In the genomic region with DNA sequence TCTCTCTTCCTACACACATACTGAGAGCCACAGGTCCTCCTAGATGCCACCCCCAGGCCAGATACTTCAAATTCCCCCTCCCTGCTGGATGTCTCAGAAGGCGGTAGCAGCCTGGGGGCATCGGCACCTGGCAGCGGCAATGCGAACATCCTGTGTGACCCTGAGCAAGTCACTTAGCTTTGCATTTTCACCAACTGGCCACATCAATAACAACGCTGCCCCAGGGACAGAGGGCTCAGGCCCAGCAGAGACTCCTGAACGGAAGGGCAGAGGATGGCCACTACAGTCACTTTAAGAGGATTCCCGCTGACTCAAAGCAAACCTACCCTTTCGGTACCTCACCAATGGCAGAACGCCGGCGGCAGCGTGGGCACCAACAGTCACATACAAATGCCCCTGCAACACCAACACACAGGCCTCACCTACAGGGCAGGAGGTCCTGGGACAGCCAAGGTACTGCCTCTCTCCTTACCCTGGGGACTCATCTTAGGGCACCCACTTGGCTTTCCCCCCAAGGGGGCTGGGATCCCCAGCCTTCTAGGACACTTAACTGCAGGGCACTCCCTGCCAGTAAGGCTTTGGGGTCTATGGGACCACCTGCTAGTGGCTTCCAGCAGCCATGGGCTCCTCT, we compare ENCODE assay signal across 10 cellular contexts. TPM values are rescaled to one million over a fixed set of nuclear protein-coding genes. Genes with fewer than 3 reads are reported as not detected.
DNase-seq lines count a peak whose midpoint lies in the region; ATAC-seq, FAIRE-seq and TF ChIP-seq lines count a peak whose summit lies in the region.
"Had no signal": no experiment of that assay in that cellular context is flagged by ENCODE, and none has a peak within 500 bp of the region (broad histone marks: within the 10 kb centered on the region; RNA-seq: fewer than 3 reads in every experiment).

No MANE protein-coding gene starts in this region.

- H3K9me3 Mint-ChIP-seq in H9 (no peaks in the 10 kb centered on the region; a peak in 2 of 5 replicates), activated B cell treated with CpG ODN at 0.5 μM for 24 hours (no peaks in the 10 kb centered on the region)

- H2BK20ac ChIP-seq in H9 (ENCODE audit: low read depth, low read length, poor library complexity, severe bottlenecking): no peak overlapping the region

- H2AFZ ChIP-seq in H9 (ENCODE audit: low read length) (no peak overlapping the region), keratinocyte (ENCODE audit: control insufficient read depth, low read length) (no peak overlapping the region)

- no peak overlapping the region for H3K14ac ChIP-seq in H9 (ENCODE audit: insufficient read depth, low read length)

- ATAC-seq in activated B cell treated with CpG ODN at 0.5 μM for 24 hours (ENCODE audit: low read depth) (no peak), HG02798 (IDR thresholded peaks at IDR 0.05; ENCODE audit: poor library complexity, unreplicated experiment) (no peak), HG03139 (IDR thresholded peaks at IDR 0.05; ENCODE audit: unreplicated experiment) (no peak)

- H3K36me3 Mint-ChIP-seq in H9 (ENCODE audit: insufficient read depth in 1 of 3, low read depth in 3 of 3): no peaks in the 10 kb centered on the region; a peak in 1 of 7 replicates
- H3K36me3 Mint-ChIP-seq in activated B cell treated with CpG ODN at 0.5 μM for 24 hours (ENCODE audit: low read depth): no peaks in the 10 kb centered on the region

- no peak overlapping the region for H3K18ac ChIP-seq in H9 (ENCODE audit: insufficient read length, low read depth, low read length)

- no peak overlapping the region for H3K27ac Mint-ChIP-seq in H9
- no peak overlapping the region for H3K27ac Mint-ChIP-seq in activated B cell treated with CpG ODN at 0.5 μM for 24 hours

- no CpG with 5 or more reads among the region's 12 CpGs for WGBS in H9 (ENCODE audit: extremely low coverage, insufficient read length, low lambda C conversion rate)

- no peaks in the 10 kb centered on the region for H3K4me1 ChIP-seq in H9 (ENCODE audit: insufficient read depth, low read length)
- H3K4me1 ChIP-seq in keratinocyte (ENCODE audit: control insufficient read depth, extremely low read depth, insufficient read depth, low read length): peaks cover 25% of the 10 kb centered on the region
- peaks cover 40 to 55% (median 53%) of the 10 kb centered on the region in 3 donors for H3K4me1 ChIP-seq in skeletal muscle tissue (ENCODE audit: control insufficient read depth in 3 of 3, insufficient read depth in 3 of 3, low read length in 3 of 3)

- no peak for TF ChIP-seq POLR2A in GM12892 (IDR thresholded peaks at IDR 0.05; ENCODE audit: low read depth, low read length)

- H3K9ac ChIP-seq in H9 (ENCODE audit: extremely low read depth, insufficient read length, low read length): no peak overlapping the region
- H3K9ac ChIP-seq in keratinocyte (ENCODE audit: control insufficient read depth, extremely low read depth, insufficient read depth, low read length): no peak overlapping the region
- H3K9ac ChIP-seq in skeletal muscle tissue (ENCODE audit: low read depth in 1 of 3, low read length in 3 of 3): peak overlapping the region; percentile 65 to 86 (median 74)

- H4K91ac ChIP-seq in H9 (ENCODE audit: insufficient read length, low read depth, low read length): no peak overlapping the region

- no peaks in the 10 kb centered on the region for H3K36me3 ChIP-seq in keratinocyte (ENCODE audit: control insufficient read depth in 2 of 2, extremely low read depth in 1 of 2, insufficient read depth in 2 of 2, low read length in 2 of 2)
- no peaks in the 10 kb centered on the region for H3K36me3 ChIP-seq in skeletal muscle tissue (ENCODE audit: control insufficient read depth in 3 of 3, insufficient read depth in 3 of 3, low read length in 3 of 3)

- intact Hi-C loops in activated B cell treated with CpG ODN at 0.5 μM for 24 hours (cut with micrococcal nuclease): loop anchor here (5.0 kb wide), 2 partner anchors 55 to 80 kb away; no protein-coding TSS in a partner anchor

- peak; percentile 51 for DNase-seq in H9
- no peak for DNase-seq in activated B cell treated with CpG ODN at 0.5 μM for 24 hours
- no peak for DNase-seq in keratinocyte (ENCODE audit: low read depth, low spot score)
- DNase-seq in GM12892 (ENCODE audit: insufficient read length): no peak
- DNase-seq: NCI-H1417 treated with DMSO at 0.1 percent for 48 hours had no signal

- H4K5ac ChIP-seq in H9 (ENCODE audit: insufficient read length, low read depth, low read length): no peak overlapping the region

- H3K9me3 ChIP-seq in H9 (ENCODE audit: control insufficient read depth, low read depth, low read length) (no peaks in the 10 kb centered on the region), keratinocyte (ENCODE audit: control insufficient read depth, low read depth, low read length) (no peaks in the 10 kb centered on the region), skeletal muscle tissue (ENCODE audit: control insufficient read depth in 3 of 3, low read length in 3 of 3) (no peaks in the 10 kb centered on the region)
- H3K9me3 ChIP-seq: mucosa of descending colon had no signal

- dilution Hi-C loops in keratinocyte (cut with MboI; ENCODE audit: extremely low pct_ligation_motif_present, low sequenced_read_pairs): no loop called here

- no peak overlapping the region for H2BK120ac ChIP-seq in H9 (ENCODE audit: low read depth, low read length, poor library complexity, severe bottlenecking)

- H3K23me2 ChIP-seq in H9 (ENCODE audit: insufficient read length, low read depth, low read length, poor library complexity, severe bottlenecking): peaks cover 12% of the 10 kb centered on the region

- H3K27me3 ChIP-seq in H9 (ENCODE audit: insufficient read depth, low read length): peaks cover 35% of the 10 kb centered on the region
- peaks cover 51% of the 10 kb centered on the region for H3K27me3 ChIP-seq in keratinocyte (ENCODE audit: control insufficient read depth, extremely low read depth, insufficient read depth, low read length)
- peaks cover 25 to 28% (median 28%) of the 10 kb centered on the region in 3 donors for H3K27me3 ChIP-seq in skeletal muscle tissue (ENCODE audit: control insufficient read depth in 3 of 3, insufficient read depth in 3 of 3, low read length in 3 of 3)

- H2BK5ac ChIP-seq in H9 (ENCODE audit: insufficient read length, low read length): no peak overlapping the region

- TF ChIP-seq CTCF in H9 (conservative IDR thresholded peaks at IDR 0.05): no peak
- no peak for TF ChIP-seq CTCF in activated B cell treated with CpG ODN at 0.5 μM for 24 hours (IDR thresholded peaks at IDR 0.05)
- no peak for TF ChIP-seq CTCF in keratinocyte (optimal IDR thresholded peaks at IDR 0.05 in 1 of 3, IDR thresholded peaks at IDR 0.05 in 1 of 3, conservative IDR thresholded peaks at IDR 0.05 in 1 of 3; ENCODE audit: extremely low read depth in 1 of 3, insufficient read depth in 2 of 3, low read length in 3 of 3)

- H3K23ac ChIP-seq in H9 (ENCODE audit: insufficient read length, low read depth, low read length): no peak overlapping the region

- CTCF ChIA-PET in activated B cell treated with CpG ODN at 0.5 μM for 24 hours (lab: Charles Lee): interaction anchor here (1.6 to 5.9 kb wide), 6 partner anchors 7 to 305 kb away, joined by 5 to 70 read pairs (median 12); no protein-coding TSS in a partner anchor

- no peaks in the 10 kb centered on the region for H3K79me1 ChIP-seq in H9 (ENCODE audit: insufficient read depth, low read depth, low read length, poor library complexity, severe bottlenecking)

- no peaks in the 10 kb centered on the region for H3K79me2 ChIP-seq in H9 (ENCODE audit: insufficient read depth, low read length)
- no peaks in the 10 kb centered on the region for H3K79me2 ChIP-seq in keratinocyte (ENCODE audit: control insufficient read depth, insufficient read depth, low read length)

- H4K8ac ChIP-seq in H9 (replicated peaks; ENCODE audit: insufficient read length, low read depth, low read length): no peak overlapping the region

- H3K4ac ChIP-seq in H9 (ENCODE audit: low read depth, low read length): no peak overlapping the region

- no peak overlapping the region for H3K27ac ChIP-seq in H9 (ENCODE audit: insufficient read length, low read depth, low read length)
- H3K27ac ChIP-seq in keratinocyte (ENCODE audit: control insufficient read depth, insufficient read depth, low read length): no peak overlapping the region
- H3K27ac ChIP-seq in skeletal muscle tissue (ENCODE audit: low read depth, low read length): peak overlapping the region; percentile 25

- H3K4me2 ChIP-seq in H9 (ENCODE audit: insufficient read depth, insufficient read length, low read length): peak overlapping the region; percentile 70
- peak overlapping the region; percentile 68 for H3K4me2 ChIP-seq in keratinocyte (ENCODE audit: control insufficient read depth, extremely low read depth, insufficient read depth, low read depth, low read length)

- H2AK5ac ChIP-seq in H9 (ENCODE audit: insufficient read length, low read length): no peak overlapping the region

- no peak overlapping the region for H3T11ph ChIP-seq in H9 (ENCODE audit: low read length)

- no peaks in the 10 kb centered on the region for H3K9me1 ChIP-seq in keratinocyte (ENCODE audit: control insufficient read depth, extremely low read depth, insufficient read depth, low read length)

- H3K4me3 Mint-ChIP-seq in H9 (peak overlapping the region; percentile 63 to 80), activated B cell treated with CpG ODN at 0.5 μM for 24 hours (peak overlapping the region; percentile 80)

- H3K27me3 Mint-ChIP-seq in H9 (ENCODE audit: low read depth): peaks cover 89% of the 10 kb centered on the region
- peaks cover 60% of the 10 kb centered on the region for H3K27me3 Mint-ChIP-seq in activated B cell treated with CpG ODN at 0.5 μM for 24 hours

- H3K4me1 Mint-ChIP-seq in H9 (peaks cover 14 to 23% of the 10 kb centered on the region in 2 experiments), activated B cell treated with CpG ODN at 0.5 μM for 24 hours (peaks cover 10% of the 10 kb centered on the region)

- no peak overlapping the region for H2BK15ac ChIP-seq in H9 (ENCODE audit: low read depth, low read length)

- no peak for FAIRE-seq in keratinocyte (lab: Jason Lieb, UNC)
- FAIRE-seq in GM12892 (lab: Jason Lieb, UNC): no peak

- H3K4me3 ChIP-seq in keratinocyte (ENCODE audit: control insufficient read depth in 2 of 3, extremely low read depth in 1 of 3, insufficient read depth in 2 of 3, low read depth in 1 of 3, low read length in 3 of 3) (peak overlapping the region in 1 of 3 experiments; percentile 58), skeletal muscle tissue (ENCODE audit: low read length in 3 of 3) (peak overlapping the region; percentile 66 to 79 (median 77))
- H3K4me3 ChIP-seq: mucosa of descending colon had no signal

- no peaks in the 10 kb centered on the region for H4K20me1 ChIP-seq in H9 (ENCODE audit: control insufficient read depth, insufficient read depth, insufficient read length)
- H4K20me1 ChIP-seq in keratinocyte (ENCODE audit: control insufficient read depth, extremely low read depth, insufficient read depth, low read length): no peaks in the 10 kb centered on the region

- no peak overlapping the region for H2BK12ac ChIP-seq in H9 (ENCODE audit: insufficient read length, low read depth, low read length)

- POLR2A ChIA-PET in activated B cell treated with CpG ODN at 0.5 μM for 24 hours (lab: Charles Lee): no interaction called here

- no peak overlapping the region for H3K56ac ChIP-seq in H9 (ENCODE audit: insufficient read length, low read depth, low read length)

RNA-seq across cellular contexts. Expression of gene LMO1, which starts 1.6 kb away (rescaled TPM):
- total RNA-seq in H9 (2021): 0.39 and 0.50 TPM in 2 replicates
- not detected in 2 replicates for total RNA-seq in activated B cell treated with CpG ODN at 0.5 μM for 24 hours
- 0.08 to 0.18 TPM in 2 of 3 replicates, not detected in the other for polyA plus RNA-seq in keratinocyte
- polyA plus RNA-seq in keratinocyte (2011; ENCODE audit: low read depth): not detected
- polyA plus RNA-seq in keratinocyte (2011; cell fraction: cytosol; rRNA removed): not detected in 2 replicates
- not detected in 2 replicates for polyA plus RNA-seq in keratinocyte (2011; cell fraction: nucleus; rRNA removed)
- polyA plus RNA-seq in keratinocyte (2012; ENCODE audit: low replicate concordance): not detected in 2 replicates
- polyA minus RNA-seq in keratinocyte: not detected in 3 replicates
- not detected for polyA minus RNA-seq in keratinocyte (2011; cell fraction: cytosol; rRNA and poly(A)+ RNA removed)
- not detected in 2 replicates for polyA minus RNA-seq in keratinocyte (2011; cell fraction: nucleus; rRNA and poly(A)+ RNA removed)
- not detected for total RNA-seq in skeletal muscle tissue
- not detected for polyA plus RNA-seq in GM12892 (2012; ENCODE audit: missing spikeins)
- total RNA-seq: T-helper 2 cell treated with Interferon-gamma antibody and Interleukin-4, amounts not matched to agents 100 ng/mL and 5 ng/mL, for 36 hours had no signal

Comparison
In these comparisons a context has a peak if more than half of its experiments do, and no peak if none do; other contexts are left out.
1. H3K9ac ChIP-seq: peak in skeletal muscle tissue (3 of 3); none in H9 (single experiment) and keratinocyte (single experiment).